Comparison of ENCODE assay signal across 1 cellular context in genomic region chr12:6376079-6376941, GRCh38.
TF ChIP-seq lines count a peak whose summit lies in the region.

No MANE protein-coding gene starts in this region.

TF ChIP-seq in A549, 52 proteins besides CTCF, POLR2A, EP300 and RAD21 (continued from another document):
- TF ChIP-seq JUNB (IDR thresholded peaks at IDR 0.05) (no peak), NPAS2 (CRISPR knock-in tag; IDR thresholded peaks at IDR 0.05; ENCODE audit: borderline replicate concordance) (0 out of 2 replicates have a peak, but pooled peaks have one; percentile 2), MAX (IDR thresholded peaks at IDR 0.05) (peak; percentile 92), SMC3 (IDR thresholded peaks at IDR 0.05) (0 out of 3 replicates have a peak, but pooled peaks have one; percentile 23), HOXB5 (CRISPR knock-in tag; IDR thresholded peaks at IDR 0.05) (peak; percentile 64; the same call in 1 of the 2 replicates), ELK1 (IDR thresholded peaks at IDR 0.05; ENCODE audit: low read depth, low read length) (no peak), TP53 (CRISPR knock-in tag; IDR thresholded peaks at IDR 0.05) (0 out of 2 replicates have a peak, but pooled peaks have one; percentile 24), CBX8 (IDR thresholded peaks at IDR 0.05) (no peak), MYC (IDR thresholded peaks at IDR 0.05; ENCODE audit: borderline replicate concordance, low read length) (peak; percentile 15; the same call in 1 of the 2 replicates), ZFP36 (IDR thresholded peaks at IDR 0.05; ENCODE audit: borderline replicate concordance, partially characterized antibody) (no peak), CHD2 (IDR thresholded peaks at IDR 0.05; ENCODE audit: low read length, partially characterized antibody) (no peak), CHD4 (IDR thresholded peaks at IDR 0.05; ENCODE audit: borderline replicate concordance) (no peak), CBX2 (IDR thresholded peaks at IDR 0.05; ENCODE audit: borderline replicate concordance, low read depth) (no peak), SREBF2 (IDR thresholded peaks at IDR 0.05) (no peak), RNF2 (IDR thresholded peaks at IDR 0.05; ENCODE audit: borderline replicate concordance, low read depth) (no peak), POLR2AphosphoS2 (conservative IDR thresholded peaks at IDR 0.05; ENCODE audit: low read length) (no peak), RARB (CRISPR knock-in tag; IDR thresholded peaks at IDR 0.05) (no peak), GATA3 (IDR thresholded peaks at IDR 0.05; ENCODE audit: borderline replicate concordance) (no peak; the same call in 1 of the 2 replicates), JUN (IDR thresholded peaks at IDR 0.05) (no peak), KDM5A (IDR thresholded peaks at IDR 0.05) (no peak), NR3C1 (IDR thresholded peaks at IDR 0.05) (no peak), RFX5 (IDR thresholded peaks at IDR 0.05) (no peak), HEYL (CRISPR knock-in tag; IDR thresholded peaks at IDR 0.05) (no peak; the same call in 1 of the 2 replicates), KDM1A (IDR thresholded peaks at IDR 0.05; ENCODE audit: low read depth) (no peak), EHMT2 (IDR thresholded peaks at IDR 0.05; ENCODE audit: low read depth) (no peak), MAFK (IDR thresholded peaks at IDR 0.05; ENCODE audit: partially characterized antibody) (no peak), HOXB13 (CRISPR knock-in tag; IDR thresholded peaks at IDR 0.05; ENCODE audit: low read depth) (peak; percentile 91), PHF8 (IDR thresholded peaks at IDR 0.05; ENCODE audit: borderline replicate concordance, low read depth) (no peak), BHLHE40 (IDR thresholded peaks at IDR 0.05; ENCODE audit: low read depth, low read length) (no peak), ZC3H11A (IDR thresholded peaks at IDR 0.05) (no peak), BCL3 (IDR thresholded peaks at IDR 0.05) (no peak), HOXA7 (CRISPR knock-in tag; IDR thresholded peaks at IDR 0.05) (no peak), FOXS1 (CRISPR knock-in tag; IDR thresholded peaks at IDR 0.05) (peak; percentile 83; the same call in 1 of the 2 replicates), CEBPB (IDR thresholded peaks at IDR 0.05) (no peak), MAZ (IDR thresholded peaks at IDR 0.05; ENCODE audit: borderline replicate concordance, low read depth, low read length) (no peak), FOSB (CRISPR knock-in tag; IDR thresholded peaks at IDR 0.05) (no peak), PBX3 (IDR thresholded peaks at IDR 0.05) (no peak), ZNF302 (CRISPR knock-in tag; IDR thresholded peaks at IDR 0.05) (peak; percentile 75)
- TF ChIP-seq, protein P1, sequence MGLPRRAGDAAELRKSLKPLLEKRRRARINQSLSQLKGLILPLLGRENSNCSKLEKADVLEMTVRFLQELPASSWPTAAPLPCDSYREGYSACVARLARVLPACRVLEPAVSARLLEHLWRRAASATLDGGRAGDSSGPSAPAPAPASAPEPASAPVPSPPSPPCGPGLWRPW (IDR thresholded peaks at IDR 0.05) = no peak
- TF ChIP-seq, protein P2, sequence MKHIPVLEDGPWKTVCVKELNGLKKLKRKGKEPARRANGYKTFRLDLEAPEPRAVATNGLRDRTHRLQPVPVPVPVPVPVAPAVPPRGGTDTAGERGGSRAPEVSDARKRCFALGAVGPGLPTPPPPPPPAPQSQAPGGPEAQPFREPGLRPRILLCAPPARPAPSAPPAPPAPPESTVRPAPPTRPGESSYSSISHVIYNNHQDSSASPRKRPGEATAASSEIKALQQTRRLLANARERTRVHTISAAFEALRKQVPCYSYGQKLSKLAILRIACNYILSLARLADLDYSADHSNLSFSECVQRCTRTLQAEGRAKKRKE (CRISPR knock-in tag; IDR thresholded peaks at IDR 0.05; ENCODE audit: low read depth) = 0 out of 2 replicates have a peak, but pooled peaks have one; percentile 39
- TF ChIP-seq, protein P3, sequence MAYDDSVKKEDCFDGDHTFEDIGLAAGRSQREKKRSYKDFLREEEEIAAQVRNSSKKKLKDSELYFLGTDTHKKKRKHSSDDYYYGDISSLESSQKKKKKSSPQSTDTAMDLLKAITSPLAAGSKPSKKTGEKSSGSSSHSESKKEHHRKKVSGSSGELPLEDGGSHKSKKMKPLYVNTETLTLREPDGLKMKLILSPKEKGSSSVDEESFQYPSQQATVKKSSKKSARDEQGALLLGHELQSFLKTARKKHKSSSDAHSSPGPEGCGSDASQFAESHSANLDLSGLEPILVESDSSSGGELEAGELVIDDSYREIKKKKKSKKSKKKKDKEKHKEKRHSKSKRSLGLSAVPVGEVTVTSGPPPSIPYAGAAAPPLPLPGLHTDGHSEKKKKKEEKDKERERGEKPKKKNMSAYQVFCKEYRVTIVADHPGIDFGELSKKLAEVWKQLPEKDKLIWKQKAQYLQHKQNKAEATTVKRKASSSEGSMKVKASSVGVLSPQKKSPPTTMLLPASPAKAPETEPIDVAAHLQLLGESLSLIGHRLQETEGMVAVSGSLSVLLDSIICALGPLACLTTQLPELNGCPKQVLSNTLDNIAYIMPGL (CRISPR knock-in tag; IDR thresholded peaks at IDR 0.05; ENCODE audit: borderline replicate concordance) = 0 out of 2 replicates have a peak, but pooled peaks have one; percentile 42
- TF ChIP-seq, protein P4, sequence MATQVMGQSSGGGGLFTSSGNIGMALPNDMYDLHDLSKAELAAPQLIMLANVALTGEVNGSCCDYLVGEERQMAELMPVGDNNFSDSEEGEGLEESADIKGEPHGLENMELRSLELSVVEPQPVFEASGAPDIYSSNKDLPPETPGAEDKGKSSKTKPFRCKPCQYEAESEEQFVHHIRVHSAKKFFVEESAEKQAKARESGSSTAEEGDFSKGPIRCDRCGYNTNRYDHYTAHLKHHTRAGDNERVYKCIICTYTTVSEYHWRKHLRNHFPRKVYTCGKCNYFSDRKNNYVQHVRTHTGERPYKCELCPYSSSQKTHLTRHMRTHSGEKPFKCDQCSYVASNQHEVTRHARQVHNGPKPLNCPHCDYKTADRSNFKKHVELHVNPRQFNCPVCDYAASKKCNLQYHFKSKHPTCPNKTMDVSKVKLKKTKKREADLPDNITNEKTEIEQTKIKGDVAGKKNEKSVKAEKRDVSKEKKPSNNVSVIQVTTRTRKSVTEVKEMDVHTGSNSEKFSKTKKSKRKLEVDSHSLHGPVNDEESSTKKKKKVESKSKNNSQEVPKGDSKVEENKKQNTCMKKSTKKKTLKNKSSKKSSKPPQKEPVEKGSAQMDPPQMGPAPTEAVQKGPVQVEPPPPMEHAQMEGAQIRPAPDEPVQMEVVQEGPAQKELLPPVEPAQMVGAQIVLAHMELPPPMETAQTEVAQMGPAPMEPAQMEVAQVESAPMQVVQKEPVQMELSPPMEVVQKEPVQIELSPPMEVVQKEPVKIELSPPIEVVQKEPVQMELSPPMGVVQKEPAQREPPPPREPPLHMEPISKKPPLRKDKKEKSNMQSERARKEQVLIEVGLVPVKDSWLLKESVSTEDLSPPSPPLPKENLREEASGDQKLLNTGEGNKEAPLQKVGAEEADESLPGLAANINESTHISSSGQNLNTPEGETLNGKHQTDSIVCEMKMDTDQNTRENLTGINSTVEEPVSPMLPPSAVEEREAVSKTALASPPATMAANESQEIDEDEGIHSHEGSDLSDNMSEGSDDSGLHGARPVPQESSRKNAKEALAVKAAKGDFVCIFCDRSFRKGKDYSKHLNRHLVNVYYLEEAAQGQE (IDR thresholded peaks at IDR 0.05) = no peak
- TF ChIP-seq, protein P5, sequence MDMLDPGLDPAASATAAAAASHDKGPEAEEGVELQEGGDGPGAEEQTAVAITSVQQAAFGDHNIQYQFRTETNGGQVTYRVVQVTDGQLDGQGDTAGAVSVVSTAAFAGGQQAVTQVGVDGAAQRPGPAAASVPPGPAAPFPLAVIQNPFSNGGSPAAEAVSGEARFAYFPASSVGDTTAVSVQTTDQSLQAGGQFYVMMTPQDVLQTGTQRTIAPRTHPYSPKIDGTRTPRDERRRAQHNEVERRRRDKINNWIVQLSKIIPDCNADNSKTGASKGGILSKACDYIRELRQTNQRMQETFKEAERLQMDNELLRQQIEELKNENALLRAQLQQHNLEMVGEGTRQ (IDR thresholded peaks at IDR 0.05) = no peak
